In genomic region chr6:161242779-161243693, GRCh38 we compare ENCODE assay signal across 10 cellular contexts. TPM values are rescaled to one million over a fixed set of nuclear protein-coding genes. Genes with fewer than 3 reads are reported as not detected.
DNase-seq lines count a peak whose midpoint lies in the region; ATAC-seq lines count a peak whose summit lies in the region.
"Had no signal": no experiment of that assay in that cellular context is flagged by ENCODE, and none has a peak within 500 bp of the region (broad histone marks: within the 10 kb centered on the region; RNA-seq: fewer than 3 reads in every experiment).

No MANE protein-coding gene starts in this region.

- DNase-seq in KG1 (lab: John Stamatoyannopoulos, UW), result peak; percentile 2
- DNase-seq in activated T-cell treated with anti-CD3 and anti-CD28 coated beads, Interleukin-2, amount 50 U/mL, for 48 hours, result peak; percentile 35 to 43
- DNase-seq in iPS DF 4.7 (ENCODE audit: extremely low read depth, low spot score), result peak; percentile 58
- peak; percentile 35 to 57 for DNase-seq in stimulated activated CD8-positive, alpha-beta memory T cell treated with anti-CD3 and anti-CD28 coated beads, Interleukin-4, amount 100 ng/mL, for 4 hours (ENCODE audit: low read depth in 2 of 2, low spot score in 1 of 2)
- DNase-seq in DMS79 (lab: John Stamatoyannopoulos, UW), result no peak
- no peak for DNase-seq in stimulated activated CD4-positive, alpha-beta T cell treated with anti-CD3 and anti-CD28 coated beads, Interleukin-15, amount 100 ng/mL, for 24 hours
- DNase-seq in activated CD4-positive, alpha-beta memory T cell treated with anti-CD3 and anti-CD28 coated beads, Interleukin-2, amount 10 ng/mL, durations not matched to agents 7 days and 5 days, result no peak
- DNase-seq: erythroblast, small intestine had no signal

- no peaks in the 10 kb centered on the region for H3K9me3 Mint-ChIP-seq in activated CD4-positive, alpha-beta memory T cell treated with anti-CD3 and anti-CD28 coated beads, Interleukin-2, amount 10 ng/mL, durations not matched to agents 7 days and 5 days

- POLR2A ChIA-PET in activated CD4-positive, alpha-beta memory T cell treated with anti-CD3 and anti-CD28 coated beads, Interleukin-2, amount 10 ng/mL, durations not matched to agents 7 days and 5 days (lab: Charles Lee), result interaction anchor here (0.8 to 1.5 kb wide), 2 partner anchors 9 to 17 kb away, joined by 3 read pairs; no protein-coding TSS in a partner anchor

- H3K4me3 Mint-ChIP-seq in activated CD4-positive, alpha-beta memory T cell treated with anti-CD3 and anti-CD28 coated beads, Interleukin-2, amount 10 ng/mL, durations not matched to agents 7 days and 5 days, result no peak overlapping the region

- no peak for ATAC-seq in GM19455 (IDR thresholded peaks at IDR 0.05; ENCODE audit: unreplicated experiment)

- H3K27ac Mint-ChIP-seq in activated CD4-positive, alpha-beta memory T cell treated with anti-CD3 and anti-CD28 coated beads, Interleukin-2, amount 10 ng/mL, durations not matched to agents 7 days and 5 days, result no peak overlapping the region

- H3K27me3 Mint-ChIP-seq in activated CD4-positive, alpha-beta memory T cell treated with anti-CD3 and anti-CD28 coated beads, Interleukin-2, amount 10 ng/mL, durations not matched to agents 7 days and 5 days, result no peaks in the 10 kb centered on the region

- CTCF ChIA-PET in activated CD4-positive, alpha-beta memory T cell treated with anti-CD3 and anti-CD28 coated beads, Interleukin-2, amount 10 ng/mL, durations not matched to agents 7 days and 5 days (lab: Charles Lee), result interaction anchor here (1.3 kb wide), 1 partner anchor 128 kb away, joined by 4 read pairs; no protein-coding TSS in a partner anchor

- peaks cover 2% of the 10 kb centered on the region for H3K4me1 Mint-ChIP-seq in activated CD4-positive, alpha-beta memory T cell treated with anti-CD3 and anti-CD28 coated beads, Interleukin-2, amount 10 ng/mL, durations not matched to agents 7 days and 5 days

- peaks cover 16% of the 10 kb centered on the region for H3K36me3 Mint-ChIP-seq in activated CD4-positive, alpha-beta memory T cell treated with anti-CD3 and anti-CD28 coated beads, Interleukin-2, amount 10 ng/mL, durations not matched to agents 7 days and 5 days (ENCODE audit: low read depth)

RNA-seq across cellular contexts. Expression of gene AGPAT4, which starts 30.8 kb away (rescaled TPM):
- 10 to 100 TPM; 13.9 to 14.3 TPM for total RNA-seq in activated CD4-positive, alpha-beta memory T cell treated with anti-CD3 and anti-CD28 coated beads, Interleukin-2, amount 10 ng/mL, durations not matched to agents 7 days and 5 days

Comparison
In these comparisons a context has a peak if more than half of its experiments do, and no peak if none do; other contexts are left out.
1. DNase-seq: peak in KG1 (single experiment), activated T-cell treated with anti-CD3 and anti-CD28 coated beads, Interleukin-2, amount 50 U/mL, for 48 hours (2 of 2), iPS DF 4.7 (single experiment) and stimulated activated CD8-positive, alpha-beta memory T cell treated with anti-CD3 and anti-CD28 coated beads, Interleukin-4, amount 100 ng/mL, for 4 hours (2 of 2); none in DMS79 (single experiment), stimulated activated CD4-positive, alpha-beta T cell treated with anti-CD3 and anti-CD28 coated beads, Interleukin-15, amount 100 ng/mL, for 24 hours (single experiment) and activated CD4-positive, alpha-beta memory T cell treated with anti-CD3 and anti-CD28 coated beads, Interleukin-2, amount 10 ng/mL, durations not matched to agents 7 days and 5 days (single experiment).